In genomic region chr22:30423296-30423958, GRCh38 we compare ENCODE assay signal across 8 cellular contexts. TPM values are rescaled to one million over a fixed set of nuclear protein-coding genes. Genes with fewer than 3 reads are reported as not detected.
DNase-seq lines count a peak whose midpoint lies in the region; ATAC-seq, FAIRE-seq and TF ChIP-seq lines count a peak whose summit lies in the region.

No MANE protein-coding gene starts in this region.

- intact Hi-C loops in pancreas (cut with DNase I), result no loop called here

- H3K4me3 ChIP-seq in GM12864 (ENCODE audit: low read depth, low read length) (peak overlapping the region; percentile 72), foreskin fibroblast (ENCODE audit: low read depth in 1 of 2, low read length in 2 of 2) (peak overlapping the region; percentile 53 to 68), pancreas (peak overlapping the region; percentile 57 to 72 (median 64))

- H3K4me1 ChIP-seq in pancreas, result peaks cover 15 to 37% (median 24%) of the 10 kb centered on the region in 3 donors

- peak; percentile 31 to 44 for ATAC-seq in activated T-cell treated with anti-CD3 and anti-CD28 coated beads, Interleukin-2, amount 50 U/mL, for 72 hours (replicated peaks in 1 of 2)
- ATAC-seq in pancreas, result peak; percentile 53 to 65 (median 64)

- H3K4me3 Mint-ChIP-seq in activated T-cell treated with anti-CD3 and anti-CD28 coated beads, Interleukin-2, amount 50 U/mL, for 72 hours, result peak overlapping the region; percentile 86 to 97

- TF ChIP-seq CTCF in GM12864 (IDR thresholded peaks at IDR 0.05; ENCODE audit: low read depth, low read length, missing control alignments), result no peak
- TF ChIP-seq CTCF in foreskin fibroblast (IDR thresholded peaks at IDR 0.05; ENCODE audit: low read depth, low read length), result no peak
- TF ChIP-seq CTCF in pancreas (IDR thresholded peaks at IDR 0.05), result no peak

- no peaks in the 10 kb centered on the region for H3K27me3 ChIP-seq in pancreas

- no peak for DNase-seq in GM12864 (ENCODE audit: low read depth)
- DNase-seq in H54 (ENCODE audit: insufficient read length, low spot score), result no peak
- DNase-seq in NCI-H146 treated with DMSO at 0.1 percent for 48 hours (lab: John Stamatoyannopoulos, UW; ENCODE audit: unreplicated experiment), result peak; percentile 65
- peak; percentile 74 to 78 for DNase-seq in activated T-cell treated with anti-CD3 and anti-CD28 coated beads, Interleukin-2, amount 50 U/mL, for 72 hours
- no peak for DNase-seq in foreskin fibroblast
- peak in 3 of 6 donors; percentile 69 to 91 (median 82) for DNase-seq in pancreas
- no peak for DNase-seq in SIG-M5 treated with dmso at 0.1 percent for 504 hours (lab: John Stamatoyannopoulos, UW; ENCODE audit: unreplicated experiment)
- DNase-seq in NCI-H2196 (lab: John Stamatoyannopoulos, UW; ENCODE audit: unreplicated experiment), result no peak

- TF ChIP-seq POLR2A in H54 (IDR thresholded peaks at IDR 0.05; ENCODE audit: low read depth, low read length), result peak; percentile 14; the same call in 1 of the 2 replicates

- H3K27me3 Mint-ChIP-seq in activated T-cell treated with anti-CD3 and anti-CD28 coated beads, Interleukin-2, amount 50 U/mL, for 72 hours (ENCODE audit: low read depth), result no peaks in the 10 kb centered on the region

- peaks cover 60% of the 10 kb centered on the region for H3K4me1 Mint-ChIP-seq in activated T-cell treated with anti-CD3 and anti-CD28 coated beads, Interleukin-2, amount 50 U/mL, for 72 hours (ENCODE audit: low read depth)

- H3K36me3 Mint-ChIP-seq in activated T-cell treated with anti-CD3 and anti-CD28 coated beads, Interleukin-2, amount 50 U/mL, for 72 hours (ENCODE audit: insufficient read depth in 2 of 2), result peaks cover 2 to 16% of the 10 kb centered on the region in 2 donors

- H3K27ac ChIP-seq in pancreas, result peak overlapping the region; percentile 91 to 98 (median 96)

- no peaks in the 10 kb centered on the region for H3K9me3 ChIP-seq in pancreas

- no peaks in the 10 kb centered on the region for H3K9me3 Mint-ChIP-seq in activated T-cell treated with anti-CD3 and anti-CD28 coated beads, Interleukin-2, amount 50 U/mL, for 72 hours

- H3K27ac Mint-ChIP-seq in activated T-cell treated with anti-CD3 and anti-CD28 coated beads, Interleukin-2, amount 50 U/mL, for 72 hours, result peak overlapping the region; percentile 95

- H3K36me3 ChIP-seq in pancreas, result no peaks in the 10 kb centered on the region

- no peak for FAIRE-seq in H54 (lab: Jason Lieb, UNC)
- no peak for FAIRE-seq in pancreas (lab: Jason Lieb, UNC)

- WGBS in pancreas, 2 donors, result 0% methylated on average over 45 of the region's 45 CpGs

RNA-seq across cellular contexts. Expression of gene MTFP1, which starts 2.1 kb away (rescaled TPM):
- total RNA-seq in activated T-cell treated with anti-CD3 and anti-CD28 coated beads, Interleukin-2, amount 50 U/mL, for 72 hours, result 10 to 100 TPM; 50.6 to 61.1 TPM
- 10 to 100 TPM in 1 of 6 donors, 1 to 10 TPM in 5; 3.2 to 11.6 (median 8.0) TPM for total RNA-seq in pancreas
- polyA plus RNA-seq in pancreas, result 10 to 100 TPM; 13.1 to 15.7 TPM

RNA-seq across cellular contexts. Expression of gene SEC14L2, which starts 26.6 kb away (rescaled TPM):
- 10 to 100 TPM; 15.3 to 19.0 TPM for total RNA-seq in activated T-cell treated with anti-CD3 and anti-CD28 coated beads, Interleukin-2, amount 50 U/mL, for 72 hours
- total RNA-seq in pancreas, result 1 to 10 TPM; 2.6 to 6.6 (median 3.6) TPM
- polyA plus RNA-seq in pancreas, result 1 to 10 TPM; 3.6 to 5.1 TPM

RNA-seq across cellular contexts. Expression of gene RNF215, which starts 36.2 kb away (rescaled TPM):
- 10 to 100 TPM in 1 of 2 donors, 1 to 10 TPM in 1; 8.4 to 12.4 TPM for total RNA-seq in activated T-cell treated with anti-CD3 and anti-CD28 coated beads, Interleukin-2, amount 50 U/mL, for 72 hours
- 10 to 100 TPM in 2 of 6 donors, 1 to 10 TPM in 4; 6.0 to 11.6 (median 8.9) TPM for total RNA-seq in pancreas
- polyA plus RNA-seq in pancreas, result 10 to 100 TPM in 1 of 2 donors, 1 to 10 TPM in 1; 9.9 to 13.9 TPM

RNA-seq across cellular contexts. Expression of gene SEC14L3, which starts 48.4 kb away (rescaled TPM):
- total RNA-seq in activated T-cell treated with anti-CD3 and anti-CD28 coated beads, Interleukin-2, amount 50 U/mL, for 72 hours, result not detected
- total RNA-seq in pancreas, result not detected
- under 1 TPM in 1 of 2 donors, not detected in 1; 0.05 TPM for polyA plus RNA-seq in pancreas

Comparison
In these comparisons a context has a peak if more than half of its experiments do, and no peak if none do; other contexts are left out.
1. DNase-seq: peak in NCI-H146 treated with DMSO at 0.1 percent for 48 hours (single experiment) and activated T-cell treated with anti-CD3 and anti-CD28 coated beads, Interleukin-2, amount 50 U/mL, for 72 hours (2 of 2); none in GM12864 (single experiment), H54 (single experiment), foreskin fibroblast (0 of 2), SIG-M5 treated with dmso at 0.1 percent for 504 hours (single experiment) and NCI-H2196 (single experiment).
2. RNA of gene MTFP1, which starts 2.1 kb away (total RNA-seq): 50.6 to 61.1 TPM in activated T-cell treated with anti-CD3 and anti-CD28 coated beads, Interleukin-2, amount 50 U/mL, for 72 hours; 3.2 to 11.6 TPM in pancreas; every median in the first group is over 4 times any median in the second.
3. Peak in every context shown above with its lines, with median percentiles within 50 percentile points of each other: H3K4me3 ChIP-seq.